Comparison of ENCODE assay signal across 9 cellular contexts in the genomic region with DNA sequence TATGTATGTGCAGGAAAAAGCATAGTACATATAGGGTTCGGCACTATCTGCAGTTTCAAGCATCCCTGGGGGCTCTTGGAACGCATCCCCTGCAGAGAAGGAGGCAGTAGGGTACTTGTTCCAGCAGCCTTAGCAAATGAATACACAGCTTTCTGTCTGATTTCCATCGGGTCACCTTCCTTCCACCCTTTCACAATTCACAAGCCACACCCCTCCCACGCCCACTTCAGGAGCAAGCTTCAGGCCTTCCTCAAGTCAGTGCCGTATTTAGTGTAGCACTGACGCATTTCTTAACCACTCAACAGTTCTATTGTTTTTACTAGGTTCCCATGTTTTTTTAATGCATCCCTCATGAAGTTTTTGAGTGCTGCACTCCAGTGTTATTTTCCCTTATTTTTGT.
DNase-seq lines count a peak whose midpoint lies in the region; ATAC-seq, FAIRE-seq and TF ChIP-seq lines count a peak whose summit lies in the region.
"Had no signal": no experiment of that assay in that cellular context is flagged by ENCODE, and none has a peak within 500 bp of the region (broad histone marks: within the 10 kb centered on the region; RNA-seq: fewer than 3 reads in every experiment).

No MANE protein-coding gene starts in this region.

- no peak overlapping the region for H3K4me3 ChIP-seq in gastrocnemius medialis

- DNase-seq in Daoy (ENCODE audit: low read depth) = peak; percentile 87
- peak; percentile 70 for DNase-seq in HT1080 (ENCODE audit: low read depth)
- peak; percentile 3 for DNase-seq in SIG-M5 (lab: John Stamatoyannopoulos, UW)
- peak; percentile 84 for DNase-seq in iPS DF 4.7 (ENCODE audit: extremely low read depth, low spot score)
- no peak for DNase-seq in medulla oblongata (ENCODE audit: extremely low spot score)
- no peak for DNase-seq in gastrocnemius medialis
- DNase-seq in T-helper 17 cell = no peak
- DNase-seq in frontal cortex (ENCODE audit: low spot score in 2 of 2) = no peak

- in situ Hi-C loops in gastrocnemius medialis (cut with MboI; ENCODE audit: low sequenced_read_pairs in 4 of 4) = no loop called here

- no peak for ATAC-seq in gastrocnemius medialis
- no peak for ATAC-seq in T-helper 17 cell

- no peaks in the 10 kb centered on the region for H3K9me3 ChIP-seq in gastrocnemius medialis
- no peaks in the 10 kb centered on the region for H3K9me3 ChIP-seq in T-helper 17 cell (ENCODE audit: control insufficient read depth, low read length, poor library complexity, severe bottlenecking)

- no peak overlapping the region for H3K4me3 Mint-ChIP-seq in T-helper 17 cell
- H3K4me3 Mint-ChIP-seq: central memory CD8-positive, alpha-beta T cell had no signal

- TF ChIP-seq POLR2A in gastrocnemius medialis (IDR thresholded peaks at IDR 0.05) = no peak

- no peak for FAIRE-seq in frontal cortex (lab: Jason Lieb, UNC)

- H3K27me3 Mint-ChIP-seq in T-helper 17 cell = peaks cover 26% of the 10 kb centered on the region

- intact Hi-C loops in gastrocnemius medialis (cut with DNase I; ENCODE audit: low total_unique reads) = no loop called here

- no peaks in the 10 kb centered on the region for H3K36me3 ChIP-seq in gastrocnemius medialis

- H3K27ac Mint-ChIP-seq in T-helper 17 cell = no peak overlapping the region

- no peak overlapping the region for H3K27ac ChIP-seq in gastrocnemius medialis

- H3K4me1 Mint-ChIP-seq in T-helper 17 cell = no peaks in the 10 kb centered on the region
- H3K4me1 Mint-ChIP-seq: central memory CD8-positive, alpha-beta T cell had no signal

- H3K4me1 ChIP-seq in gastrocnemius medialis = peaks cover 0 to 8% of the 10 kb centered on the region in 2 donors

- H3K27me3 ChIP-seq in gastrocnemius medialis = no peaks in the 10 kb centered on the region

- no peak for TF ChIP-seq CTCF in gastrocnemius medialis (IDR thresholded peaks at IDR 0.05 in 4 of 5, conservative IDR thresholded peaks at IDR 0.05 in 1 of 5)

- H3K36me3 Mint-ChIP-seq in T-helper 17 cell (ENCODE audit: low read depth) = no peaks in the 10 kb centered on the region

Comparison
In these comparisons a context has a peak if more than half of its experiments do, and no peak if none do; other contexts are left out.
1. DNase-seq: peak in Daoy (single experiment), HT1080 (single experiment), SIG-M5 (single experiment) and iPS DF 4.7 (single experiment); none in medulla oblongata (single experiment), gastrocnemius medialis (0 of 2), T-helper 17 cell (0 of 3) and frontal cortex (0 of 2).